24 cellular contexts compared by ENCODE assay signal in the genomic region with DNA sequence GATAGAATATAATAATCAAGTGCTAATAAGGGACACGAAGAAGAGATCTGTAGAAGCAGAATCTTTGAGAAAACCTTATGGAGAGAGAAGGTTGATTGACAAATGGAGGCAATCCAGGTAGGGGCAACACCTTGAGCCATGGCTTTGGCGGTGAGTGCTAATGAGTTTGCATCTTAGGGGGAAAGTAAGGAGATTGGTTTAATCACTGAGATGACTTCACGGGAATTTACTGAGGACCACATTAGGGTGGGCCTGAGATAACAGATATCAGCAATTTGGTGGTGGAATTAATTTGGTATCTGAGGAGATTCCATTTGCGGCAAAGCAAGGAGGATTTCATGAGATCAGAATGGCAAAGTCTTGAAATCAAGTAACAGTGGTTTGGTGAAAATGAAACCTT. TPM values are rescaled to one million over a fixed set of nuclear protein-coding genes. Genes with fewer than 3 reads are reported as not detected.
DNase-seq lines count a peak whose midpoint lies in the region; ATAC-seq, FAIRE-seq and TF ChIP-seq lines count a peak whose summit lies in the region.
"Had no signal": no experiment of that assay in that cellular context is flagged by ENCODE, and none has a peak within 500 bp of the region (broad histone marks: within the 10 kb centered on the region; RNA-seq: fewer than 3 reads in every experiment).

No MANE protein-coding gene starts in this region.

- peak overlapping the region; percentile 31 for H3K4me3 Mint-ChIP-seq in activated CD4-positive, alpha-beta T cell treated with anti-CD3 and anti-CD28 coated beads, Interleukin-2, amount 10 ng/mL, durations not matched to agents 24 days and 14 days
- H3K4me3 Mint-ChIP-seq in Calu3 (ENCODE audit: low read depth, unreplicated experiment) (no peak overlapping the region), brain (peak overlapping the region; percentile 13 to 87 (median 68)), neural crest cell (peak overlapping the region; percentile 74)
- H3K4me3 Mint-ChIP-seq: activated naive CD4-positive, alpha-beta T cell treated with anti-CD3 and anti-CD28 coated beads, Interleukin-2, amount 10 ng/mL, durations not matched to agents 7 days and 5 days had no signal

- CTCF ChIA-PET in Calu3 (lab: Charles Lee), result interaction anchor here (0.6 kb wide), 1 partner anchor 142 kb away, joined by 3 read pairs; no protein-coding TSS in a partner anchor

- no peak for TF ChIP-seq CTCF in Calu3 (IDR thresholded peaks at IDR 0.05; ENCODE audit: unreplicated experiment)
- no peak for TF ChIP-seq CTCF in brain (conservative IDR thresholded peaks at IDR 0.05)
- TF ChIP-seq CTCF in neural crest cell (conservative IDR thresholded peaks at IDR 0.05), result no peak

- no peak for TF ChIP-seq POLR2A in GM18505 (IDR thresholded peaks at IDR 0.05; ENCODE audit: borderline replicate concordance, extremely low read depth, insufficient read depth, insufficient read length)

- peaks cover 10% of the 10 kb centered on the region for H3K4me1 Mint-ChIP-seq in activated CD4-positive, alpha-beta T cell treated with anti-CD3 and anti-CD28 coated beads, Interleukin-2, amount 10 ng/mL, durations not matched to agents 24 days and 14 days
- H3K4me1 Mint-ChIP-seq in Calu3 (ENCODE audit: low read depth, unreplicated experiment) (peaks cover 16% of the 10 kb centered on the region), brain (peaks cover 27% of the 10 kb centered on the region), neural crest cell (peaks cover 40% of the 10 kb centered on the region)

- H3K9me3 Mint-ChIP-seq in activated CD4-positive, alpha-beta T cell treated with anti-CD3 and anti-CD28 coated beads, Interleukin-2, amount 10 ng/mL, durations not matched to agents 24 days and 14 days, result no peaks in the 10 kb centered on the region
- H3K9me3 Mint-ChIP-seq in Calu3 (ENCODE audit: low read depth, unreplicated experiment), result no peaks in the 10 kb centered on the region
- H3K9me3 Mint-ChIP-seq in brain, result peaks cover 0 to 4% (median 0%) of the 10 kb centered on the region in 5 experiments
- peaks cover 4% of the 10 kb centered on the region for H3K9me3 Mint-ChIP-seq in neural crest cell
- H3K9me3 Mint-ChIP-seq: activated naive CD4-positive, alpha-beta T cell treated with anti-CD3 and anti-CD28 coated beads, Interleukin-2, amount 10 ng/mL, durations not matched to agents 7 days and 5 days; effector memory CD8-positive, alpha-beta T cell had no signal

- H3K36me3 Mint-ChIP-seq in activated CD4-positive, alpha-beta T cell treated with anti-CD3 and anti-CD28 coated beads, Interleukin-2, amount 10 ng/mL, durations not matched to agents 24 days and 14 days (ENCODE audit: low read depth), result peaks cover 23% of the 10 kb centered on the region
- peaks cover 34% of the 10 kb centered on the region for H3K36me3 Mint-ChIP-seq in Calu3 (ENCODE audit: insufficient read depth, unreplicated experiment)
- H3K36me3 Mint-ChIP-seq in brain, result no peaks in the 10 kb centered on the region
- no peaks in the 10 kb centered on the region for H3K36me3 Mint-ChIP-seq in neural crest cell (ENCODE audit: low read depth)

- no peak for DNase-seq in activated CD4-positive, alpha-beta T cell treated with anti-CD3 and anti-CD28 coated beads, Interleukin-2, amount 10 ng/mL, durations not matched to agents 24 days and 14 days
- no peak for DNase-seq in activated CD4-positive, alpha-beta T cell treated with anti-CD3 and anti-CD28 coated beads, Interleukin-2, amount 50 U/mL, for 1 hour
- DNase-seq in Calu3, result no peak
- no peak for DNase-seq in neural crest cell (ENCODE audit: low read depth, low spot score)
- DNase-seq in NCI-H1417 treated with DMSO at 0.1 percent for 48 hours (lab: John Stamatoyannopoulos, UW), result no peak
- no peak for DNase-seq in urothelium cell line (ENCODE audit: low spot score)
- DNase-seq: activated naive CD4-positive, alpha-beta T cell treated with anti-CD3 and anti-CD28 coated beads, Interleukin-2, amount 10 ng/mL, durations not matched to agents 7 days and 5 days; effector memory CD8-positive, alpha-beta T cell; esophagus squamous epithelium; GDM1; NCI-H1436; NCI-H524; psoas muscle; T1000 had no signal

- no peak for ATAC-seq in GM18505 (IDR thresholded peaks at IDR 0.05; ENCODE audit: unreplicated experiment)
- ATAC-seq: activated CD4-positive, CD25-positive, alpha-beta regulatory T cell treated with anti-CD3 and anti-CD28 coated beads, Interleukin-2, amount 50 U/mL, for 24 hours; effector memory CD8-positive, alpha-beta T cell; psoas muscle had no signal

- intact Hi-C loops in activated CD4-positive, alpha-beta T cell treated with anti-CD3 and anti-CD28 coated beads, Interleukin-2, amount 10 ng/mL, durations not matched to agents 24 days and 14 days (cut with micrococcal nuclease), result no loop called here
- intact Hi-C loops in Calu3 (cut with micrococcal nuclease; ENCODE audit: unreplicated experiment), result no loop called here

- FAIRE-seq in urothelium cell line (lab: Jason Lieb, UNC), result no peak
- FAIRE-seq: A204.1, GM19239 had no signal

- H3K27me3 Mint-ChIP-seq in activated CD4-positive, alpha-beta T cell treated with anti-CD3 and anti-CD28 coated beads, Interleukin-2, amount 10 ng/mL, durations not matched to agents 24 days and 14 days, result peaks cover 6% of the 10 kb centered on the region
- H3K27me3 Mint-ChIP-seq in Calu3 (ENCODE audit: unreplicated experiment), result no peaks in the 10 kb centered on the region
- H3K27me3 Mint-ChIP-seq in brain, result peaks cover 11% of the 10 kb centered on the region
- H3K27me3 Mint-ChIP-seq in neural crest cell (ENCODE audit: low read depth), result no peaks in the 10 kb centered on the region

- no peak overlapping the region for H3K27ac Mint-ChIP-seq in activated CD4-positive, alpha-beta T cell treated with anti-CD3 and anti-CD28 coated beads, Interleukin-2, amount 10 ng/mL, durations not matched to agents 24 days and 14 days
- H3K27ac Mint-ChIP-seq in Calu3 (ENCODE audit: unreplicated experiment), result peak overlapping the region; percentile 60
- H3K27ac Mint-ChIP-seq in brain, result peak overlapping the region in 4 of 5 experiments; percentile 26 to 78 (median 56)
- no peak overlapping the region for H3K27ac Mint-ChIP-seq in neural crest cell (ENCODE audit: unreplicated experiment)
- H3K27ac Mint-ChIP-seq: activated naive CD4-positive, alpha-beta T cell treated with anti-CD3 and anti-CD28 coated beads, Interleukin-2, amount 10 ng/mL, durations not matched to agents 7 days and 5 days; effector memory CD8-positive, alpha-beta T cell had no signal

- BruUV-seq in Calu3 (replicated peaks; lab: Mats Ljungman, UMichigan), result no TSS peak

RNA-seq across cellular contexts. Expression of a gene that starts 1.8 kb away (rescaled TPM):
- total RNA-seq in activated CD4-positive, alpha-beta T cell treated with anti-CD3 and anti-CD28 coated beads, Interleukin-2, amount 10 ng/mL, durations not matched to agents 24 days and 14 days, result 117 and 130 TPM in 2 replicates
- total RNA-seq in Calu3 (2022), result 57.7 and 67.6 TPM in 2 replicates
- polyA plus RNA-seq in brain (ENCODE audit: insufficient read depth, low read depth, low replicate concordance), result 6.1 TPM
- total RNA-seq in neural crest cell, result 58.0 and 64.6 TPM in 2 replicates

RNA-seq across cellular contexts. Expression of a gene that starts 2.5 kb away (rescaled TPM):
- not detected in 2 replicates for total RNA-seq in activated CD4-positive, alpha-beta T cell treated with anti-CD3 and anti-CD28 coated beads, Interleukin-2, amount 10 ng/mL, durations not matched to agents 24 days and 14 days
- total RNA-seq in Calu3 (2022) (not detected in 2 replicates), neural crest cell (not detected in 2 replicates)
- not detected for polyA plus RNA-seq in brain (ENCODE audit: insufficient read depth, low read depth, low replicate concordance)
- total RNA-seq: chondrocyte, esophagus squamous epithelium, glomerular endothelial cell, mesenteric fat pad, psoas muscle, urinary bladder had no signal
- polyA plus RNA-seq: BJ, psoas muscle, urinary bladder had no signal

Comparison
In these comparisons a context has a peak if more than half of its experiments do, and no peak if none do; other contexts are left out.
1. H3K27ac Mint-ChIP-seq: peak in Calu3 (single experiment) and brain (4 of 5); none in activated CD4-positive, alpha-beta T cell treated with anti-CD3 and anti-CD28 coated beads, Interleukin-2, amount 10 ng/mL, durations not matched to agents 24 days and 14 days (single experiment) and neural crest cell (single experiment).